Comparison of ENCODE assay signal across 12 cellular contexts in genomic region chr12:24997496-24997895, GRCh38. TPM values are rescaled to one million over a fixed set of nuclear protein-coding genes. Genes with fewer than 3 reads are reported as not detected.
DNase-seq lines count a peak whose midpoint lies in the region; ATAC-seq, FAIRE-seq and TF ChIP-seq lines count a peak whose summit lies in the region.
"Had no signal": no experiment of that assay in that cellular context is flagged by ENCODE, and none has a peak within 500 bp of the region (broad histone marks: within the 10 kb centered on the region; RNA-seq: fewer than 3 reads in every experiment).

No MANE protein-coding gene starts in this region.

- TF ChIP-seq EP300 in GM12878 (IDR thresholded peaks at IDR 0.05; ENCODE audit: borderline replicate concordance in 1 of 2, control insufficient read depth in 1 of 2, low read depth in 2 of 2, low read length in 2 of 2), result no peak

- SMC1A ChIA-PET in GM12878 (lab: Charles Lee; ENCODE audit: uncharacterized antibody, unreplicated experiment), result interaction anchor here (0.8 to 12.8 kb wide), 31 partner anchors 8 to 244 kb away, joined by 3 to 526 read pairs (median 5); partner anchors contain the start of gene BCAT1

- BruUV-seq in GM12878 (replicated peaks; lab: Mats Ljungman, UMichigan), result TSS peak; percentile 79

- under 1% methylated on average over 6 of the region's 6 CpGs for WGBS in GM12878 (ENCODE audit: insufficient coverage, insufficient replicate concordance, low lambda C conversion rate, missing lambda C conversion rate)

- H3K9ac ChIP-seq in BLaER1 (peak overlapping the region; percentile 96), GM12878 (ENCODE audit: control insufficient read depth, insufficient read depth, low read length) (peak overlapping the region; percentile 66), colonic mucosa (ENCODE audit: low read depth in 2 of 2, low read length in 2 of 2) (no peak overlapping the region)

- RAD21 ChIA-PET in GM12878 (lab: Charles Lee; ENCODE audit: unreplicated experiment), result interaction anchor here (0.8 to 13.0 kb wide), 22 partner anchors 8 to 390 kb away, joined by 3 to 462 read pairs (median 4); partner anchors contain the start of gene BCAT1

- H3K9me3 ChIP-seq in BLaER1, result no peaks in the 10 kb centered on the region
- H3K9me3 ChIP-seq in GM12878 (replicated peaks; ENCODE audit: control insufficient read depth, insufficient read depth, low read length), result no peaks in the 10 kb centered on the region; the same call in 2 of the 3 replicates
- no peaks in the 10 kb centered on the region for H3K9me3 ChIP-seq in colonic mucosa
- H3K9me3 ChIP-seq: gastroesophageal sphincter had no signal

- no peaks in the 10 kb centered on the region for H3K36me3 ChIP-seq in BLaER1
- H3K36me3 ChIP-seq in GM12878 (ENCODE audit: control insufficient read depth in 2 of 2, insufficient read depth in 2 of 2, low read length in 1 of 2), result no peaks in the 10 kb centered on the region
- no peaks in the 10 kb centered on the region for H3K36me3 ChIP-seq in colonic mucosa
- H3K36me3 ChIP-seq: cardiac muscle cell, gastroesophageal sphincter had no signal

- ATAC-seq in GM19438 (IDR thresholded peaks at IDR 0.05; ENCODE audit: low read depth, unreplicated experiment), result peak; percentile 12
- ATAC-seq in HG03064 (IDR thresholded peaks at IDR 0.05; ENCODE audit: low read depth, unreplicated experiment), result peak; percentile 3
- ATAC-seq in GM12878, result peak; percentile 11
- ATAC-seq: gastroesophageal sphincter had no signal

- TF ChIP-seq CTCF in GM12878 (IDR thresholded peaks at IDR 0.05 in 2 of 3, conservative IDR thresholded peaks at IDR 0.05 in 1 of 3; ENCODE audit: control insufficient read depth in 2 of 3, extremely low read depth in 1 of 3, insufficient read depth in 1 of 3, low read depth in 3 of 3, low read length in 3 of 3) (no peak), colonic mucosa (IDR thresholded peaks at IDR 0.05) (no peak)

- peaks cover 15% of the 10 kb centered on the region; the same call in 1 of the 2 replicates for H3K79me2 ChIP-seq in GM12878 (ENCODE audit: control insufficient read depth, insufficient read depth, low read length)

- H3K4me1 ChIP-seq in BLaER1 (peaks cover 66% of the 10 kb centered on the region), GM12878 (ENCODE audit: control insufficient read depth, insufficient read depth, low read length) (peaks cover 68% of the 10 kb centered on the region), colonic mucosa (no peaks in the 10 kb centered on the region)

- FAIRE-seq in GM12878 (lab: Jason Lieb, UNC), result peak; percentile 73

- POLR2A ChIA-PET in GM12878 (lab: Charles Lee), result interaction anchor here (0.9 to 10.0 kb wide), 9 partner anchors 11 to 324 kb away, joined by 3 to 297 read pairs (median 6); a partner anchor contains a TSS

- H4K20me1 ChIP-seq in BLaER1, result no peaks in the 10 kb centered on the region
- no peaks in the 10 kb centered on the region for H4K20me1 ChIP-seq in GM12878 (ENCODE audit: control insufficient read depth, insufficient read depth)

- no peak for TF ChIP-seq RAD21 in GM12878 (IDR thresholded peaks at IDR 0.05; ENCODE audit: insufficient read depth, low read depth, low read length)

- H3K4me3 ChIP-seq in BLaER1 (peak overlapping the region; percentile 67), GM12878 (peak overlapping the region; percentile 65), colonic mucosa (no peak overlapping the region)
- H3K4me3 ChIP-seq: cardiac muscle cell, gastroesophageal sphincter had no signal

- TF ChIP-seq POLR2A in GM12878 (IDR thresholded peaks at IDR 0.05; ENCODE audit: low read depth, low read length), result no peak

- DNase-seq in GM12878 (ENCODE audit: low read depth, low spot score), result no peak
- no peak for DNase-seq in colonic mucosa
- DNase-seq in NCI-H510A treated with DMSO at 0.1 percent for 48 hours (lab: John Stamatoyannopoulos, UW), result no peak
- no peak for DNase-seq in GM03348 (ENCODE audit: low spot score)
- DNase-seq in MV-4-11 (lab: John Stamatoyannopoulos, UW), result no peak
- DNase-seq: NCI-H1417 had no signal

- H3K27ac ChIP-seq in BLaER1 (peak overlapping the region; percentile 98), GM12878 (ENCODE audit: control insufficient read depth, insufficient read depth) (peak overlapping the region; percentile 84), colonic mucosa (no peak overlapping the region)
- H3K27ac ChIP-seq: cardiac muscle cell, RWPE1 had no signal

- intact Hi-C loops in GM12878 (cut with micrococcal nuclease; ENCODE audit: unreplicated experiment), result loop anchor here (2.0 kb wide), 1 partner anchor 47 kb away; no protein-coding TSS in a partner anchor
- intact Hi-C loops in colonic mucosa (cut with DNase I), result no loop called here

- CTCF ChIA-PET in GM12878 (lab: Yijun Ruan, JAX), result interaction anchor here (0.7 to 12.0 kb wide), 17 partner anchors 9 to 183 kb away, joined by 3 to 141 read pairs (median 4); a partner anchor contains a TSS

- H3K4me2 ChIP-seq in BLaER1 (peak overlapping the region; percentile 96), GM12878 (ENCODE audit: control insufficient read depth, insufficient read depth) (peak overlapping the region; percentile 98)

- in situ Hi-C loops in GM12878 (cut with MboI), result no loop called here

- H2AFZ ChIP-seq in GM12878 (ENCODE audit: control insufficient read depth, low read depth, low read length), result peak overlapping the region; percentile 32

- no peaks in the 10 kb centered on the region for H3K27me3 ChIP-seq in BLaER1
- no peaks in the 10 kb centered on the region for H3K27me3 ChIP-seq in GM12878 (replicated peaks in 1 of 2; ENCODE audit: control insufficient read depth in 2 of 2, insufficient read depth in 2 of 2, low read length in 1 of 2)
- H3K27me3 ChIP-seq in colonic mucosa, result no peaks in the 10 kb centered on the region
- H3K27me3 ChIP-seq: cardiac muscle cell, gastroesophageal sphincter had no signal

TF ChIP-seq in GM12878, 131 proteins besides CTCF, POLR2A, EP300 and RAD21:
- no peak for TF ChIP-seq FOXK2 (IDR thresholded peaks at IDR 0.05)
- peak; percentile 48 for TF ChIP-seq NR2F1 (conservative IDR thresholded peaks at IDR 0.05)
- no peak for TF ChIP-seq IKZF1 (conservative IDR thresholded peaks at IDR 0.05)
- no peak for TF ChIP-seq GATAD2B (conservative IDR thresholded peaks at IDR 0.05; ENCODE audit: low read depth)
- TF ChIP-seq ZBTB40 (IDR thresholded peaks at IDR 0.05; ENCODE audit: borderline replicate concordance), result 0 out of 2 replicates have a peak, but pooled peaks have one; percentile 34
- 0 out of 2 replicates have a peak, but pooled peaks have one; percentile 4 for TF ChIP-seq DPF2 (IDR thresholded peaks at IDR 0.05)
- 0 out of 2 replicates have a peak, but pooled peaks have one; percentile 16 for TF ChIP-seq EED (IDR thresholded peaks at IDR 0.05; ENCODE audit: low read depth)
TF ChIP-seq in GM12878: peak in this region for 4.

RNA-seq across cellular contexts. Expression of gene BCAT1, which starts 48.6 kb away (rescaled TPM):
- 74.1 and 84.6 TPM in 2 replicates for total RNA-seq in GM12878 (2013; cell fraction: nucleolus; rRNA removed)
- total RNA-seq in GM12878 (2014; rRNA removed) (89.3 and 106 TPM in 2 replicates), GM12878 (2014; rRNA removed; fragmentation: Illumina TruSeq; extraction: Trizol) (122 and 123 TPM in 2 replicates), GM12878 (2021) (187 and 203 TPM in 2 replicates), colonic mucosa (1 to 10 TPM; 4.2 to 7.4 TPM)
- polyA plus RNA-seq in GM12878 (2011; ENCODE audit: low read depth), result 14.8 TPM
- polyA plus RNA-seq in GM12878 (2011; rRNA removed) (31.2 and 47.4 TPM in 2 replicates), GM12878 (2014; fragmentation: Illumina TruSeq; extraction: Trizol) (74.4 and 107 TPM in 2 replicates), GM12878 (2014; fragmentation: Nextera tagmentation; extraction: Ambion mirVana) (10 to 100 TPM; 26.2 to 38.1 TPM), GM12878 (2014; rRNA removed) (44.6 and 50.4 TPM in 2 replicates), GM12878 (2016; fragmentation: Nextera tagmentation; extraction: Ambion mirVana) (100 to 1,000 TPM; 153 to 162 TPM)
- polyA plus RNA-seq in GM12878 (2011; cell fraction: cytosol; rRNA removed), result 10.6 and 17.6 TPM in 2 replicates
- 15.1 and 18.7 TPM in 2 replicates for polyA plus RNA-seq in GM12878 (2011; cell fraction: nucleus; rRNA removed)
- polyA plus RNA-seq in GM12878 (2012), result 21.9 and 34.6 TPM in 2 replicates
- polyA minus RNA-seq in GM12878 (2011; rRNA and poly(A)+ RNA removed), result 61.8 and 62.7 TPM in 2 replicates
- 35.9 and 38.3 TPM in 2 replicates for polyA minus RNA-seq in GM12878 (2011; cell fraction: cytosol; rRNA and poly(A)+ RNA removed)
- polyA minus RNA-seq in GM12878 (2011; cell fraction: nucleus; rRNA and poly(A)+ RNA removed), result 27.0 and 40.6 TPM in 2 replicates

Comparison
In these comparisons a context has a peak if more than half of its experiments do, and no peak if none do; other contexts are left out.
1. H3K9ac ChIP-seq: peak in BLaER1 (single experiment) and GM12878 (single experiment); none in colonic mucosa (0 of 2).
2. RNA of gene BCAT1, which starts 48.6 kb away (total RNA-seq): 74.1 to 203 TPM in GM12878; 4.2 to 7.4 TPM in colonic mucosa; every median in the first group is over 4 times any median in the second.
3. Peak in every context shown above with its lines, with median percentiles within 50 percentile points of each other: ATAC-seq.